28 cellular contexts compared by ENCODE assay signal in the genomic region with DNA sequence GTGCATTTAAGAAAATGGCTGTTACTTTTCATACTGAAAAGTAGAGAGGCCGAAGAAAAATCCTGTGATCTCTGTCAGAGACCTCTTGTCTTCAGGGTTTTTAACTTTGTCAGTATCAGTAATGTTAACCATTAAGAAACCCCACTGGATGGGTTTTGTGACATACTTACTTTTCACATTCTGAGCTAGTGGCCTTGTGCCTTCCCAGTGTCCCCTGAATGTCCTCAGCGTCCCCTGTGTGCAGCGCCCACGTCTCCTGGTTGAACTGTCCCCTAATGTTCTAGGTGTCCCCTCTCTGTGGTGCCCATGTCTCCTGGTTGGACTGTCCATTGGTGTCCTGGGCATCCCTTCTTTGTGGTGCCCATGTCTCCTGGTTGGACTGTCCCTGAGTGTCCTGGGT. TPM values are rescaled to one million over a fixed set of nuclear protein-coding genes. Genes with fewer than 3 reads are reported as not detected.
DNase-seq lines count a peak whose midpoint lies in the region; ATAC-seq, FAIRE-seq and TF ChIP-seq lines count a peak whose summit lies in the region.
"Had no signal": no experiment of that assay in that cellular context is flagged by ENCODE, and none has a peak within 500 bp of the region (broad histone marks: within the 10 kb centered on the region; RNA-seq: fewer than 3 reads in every experiment).

No MANE protein-coding gene starts in this region.

- H3K27me3 Mint-ChIP-seq in T-helper 1 cell treated with Interleukin-12 subunit alpha and Interleukin-12 subunit beta and Interleukin-4 antibody, amounts not matched to agents 30 μg/mL and 1 μg/mL, for 36 hours (ENCODE audit: low read depth), result no peaks in the 10 kb centered on the region
- no peaks in the 10 kb centered on the region for H3K27me3 Mint-ChIP-seq in MCF 10A (ENCODE audit: insufficient read depth, unreplicated experiment)
- H3K27me3 Mint-ChIP-seq in activated naive CD8-positive, alpha-beta T cell treated with anti-CD3 and anti-CD28 coated beads, Interleukin-2, amount 50 U/mL, for 24 hours, result no peaks in the 10 kb centered on the region

- CTCF ChIA-PET in RWPE1 (lab: Yijun Ruan, JAX), result no interaction called here
- CTCF ChIA-PET in MCF 10A (lab: Yijun Ruan, JAX), result no interaction called here

- H3K36me3 ChIP-seq in right lobe of liver, result no peaks in the 10 kb centered on the region
- no peaks in the 10 kb centered on the region for H3K36me3 ChIP-seq in small intestine (ENCODE audit: control insufficient read depth in 2 of 2, insufficient read depth in 2 of 2, low read length in 2 of 2)

- FAIRE-seq in small intestine (lab: Jason Lieb, UNC), result no peak
- FAIRE-seq: colon, G401.6, TTC549 had no signal

- POLR2A ChIA-PET in RWPE1 (lab: Yijun Ruan, JAX; ENCODE audit: low non-redundant PET) (no interaction called here), MCF 10A (lab: Yijun Ruan, JAX) (no interaction called here)

- DNase-seq in T-helper 1 cell (no peak), RWPE1 (ENCODE audit: low spot score) (no peak), right lobe of liver (no peak), small intestine (no peak), NCI-H2171 treated with DMSO at 0.1 percent for 48 hours (lab: John Stamatoyannopoulos, UW) (no peak), MCF 10A (ENCODE audit: unreplicated experiment) (no peak)
- no peak for DNase-seq in activated naive CD8-positive, alpha-beta T cell treated with anti-CD3 and anti-CD28 coated beads, Interleukin-2, amount 50 U/mL, for 24 hours
- DNase-seq: activated CD8-positive, alpha-beta T cell treated with anti-CD3 and anti-CD28 coated beads, Interleukin-2, amount 10 ng/mL, durations not matched to agents 7 days and 5 days; activated effector memory CD4-positive, alpha-beta T cell treated with Interleukin-2 at 50 U/mL for 16 hours; activated T-cell treated with anti-CD3 and anti-CD28 coated beads for 4 hours; body of pancreas; CD8-positive, alpha-beta T cell; DMS153; NCI-H1436; NCI-H2107; NCI-H446 treated with DMSO at 0.1 percent for 48 hours; occipital lobe; SHP77; stimulated activated CD4-positive, alpha-beta T cell treated with anti-CD3 and anti-CD28 coated beads, Interleukin-4, amount 100 ng/mL, for 4 hours; stimulated activated naive CD4-positive, alpha-beta T cell; testis had no signal

- H3K4me3 ChIP-seq in right lobe of liver, result no peak overlapping the region
- H3K4me3 ChIP-seq in small intestine (ENCODE audit: low read depth in 1 of 2, low read length in 2 of 2), result no peak overlapping the region
- H3K4me3 ChIP-seq: body of pancreas, GM23338, testis had no signal

- H3K27ac Mint-ChIP-seq in T-helper 1 cell treated with Interleukin-12 subunit alpha and Interleukin-12 subunit beta and Interleukin-4 antibody, amounts not matched to agents 30 μg/mL and 1 μg/mL, for 36 hours, result peak overlapping the region; percentile 26
- H3K27ac Mint-ChIP-seq in MCF 10A (ENCODE audit: low read depth, unreplicated experiment), result no peak overlapping the region
- no peak overlapping the region for H3K27ac Mint-ChIP-seq in activated naive CD8-positive, alpha-beta T cell treated with anti-CD3 and anti-CD28 coated beads, Interleukin-2, amount 50 U/mL, for 24 hours
- H3K27ac Mint-ChIP-seq: GM23338 had no signal

- TF ChIP-seq CTCF in RWPE1 (conservative IDR thresholded peaks at IDR 0.05; ENCODE audit: low read depth) (no peak), right lobe of liver (IDR thresholded peaks at IDR 0.05) (no peak), MCF 10A (IDR thresholded peaks at IDR 0.05; ENCODE audit: unreplicated experiment) (no peak)

- intact Hi-C loops in right lobe of liver (cut with DNase I), result no loop called here
- intact Hi-C loops in MCF 10A (cut with micrococcal nuclease), result no loop called here

- H3K9me3 Mint-ChIP-seq in T-helper 1 cell treated with Interleukin-12 subunit alpha and Interleukin-12 subunit beta and Interleukin-4 antibody, amounts not matched to agents 30 μg/mL and 1 μg/mL, for 36 hours, result no peaks in the 10 kb centered on the region
- no peaks in the 10 kb centered on the region for H3K9me3 Mint-ChIP-seq in MCF 10A (ENCODE audit: unreplicated experiment)
- H3K9me3 Mint-ChIP-seq in activated naive CD8-positive, alpha-beta T cell treated with anti-CD3 and anti-CD28 coated beads, Interleukin-2, amount 50 U/mL, for 24 hours, result no peaks in the 10 kb centered on the region
- H3K9me3 Mint-ChIP-seq: CD8-positive, alpha-beta T cell had no signal

- peaks cover 13% of the 10 kb centered on the region for H3K36me3 Mint-ChIP-seq in T-helper 1 cell treated with Interleukin-12 subunit alpha and Interleukin-12 subunit beta and Interleukin-4 antibody, amounts not matched to agents 30 μg/mL and 1 μg/mL, for 36 hours (ENCODE audit: low read depth)
- peaks cover 13% of the 10 kb centered on the region for H3K36me3 Mint-ChIP-seq in MCF 10A (ENCODE audit: insufficient read depth, unreplicated experiment)
- peaks cover 3% of the 10 kb centered on the region for H3K36me3 Mint-ChIP-seq in activated naive CD8-positive, alpha-beta T cell treated with anti-CD3 and anti-CD28 coated beads, Interleukin-2, amount 50 U/mL, for 24 hours (ENCODE audit: low read depth)

- no peak for ATAC-seq in right lobe of liver
- no peak for ATAC-seq in activated naive CD8-positive, alpha-beta T cell treated with anti-CD3 and anti-CD28 coated beads, Interleukin-2, amount 50 U/mL, for 24 hours
- ATAC-seq: activated CD4-positive, CD25-positive, alpha-beta regulatory T cell treated with anti-CD3 and anti-CD28 coated beads, Interleukin-2, amount 50 U/mL, for 24 hours; activated CD8-positive, alpha-beta T cell treated with anti-CD3 and anti-CD28 coated beads, Interleukin-2, amount 10 ng/mL, durations not matched to agents 7 days and 5 days; body of pancreas; CD8-positive, alpha-beta T cell; GM23338 had no signal

- H3K9me3 ChIP-seq in right lobe of liver (no peaks in the 10 kb centered on the region), small intestine (ENCODE audit: control insufficient read depth, low read depth) (no peaks in the 10 kb centered on the region)
- H3K9me3 ChIP-seq: body of pancreas, testis had no signal

- H3K27ac ChIP-seq in RWPE1 (peak overlapping the region; percentile 93), right lobe of liver (peak overlapping the region in 2 of 3 donors; percentile 2 to 12), small intestine (ENCODE audit: low read depth in 1 of 2, low read length in 1 of 2) (peak overlapping the region; percentile 73)
- H3K27ac ChIP-seq: 22Rv1, body of pancreas had no signal

- H3K4me1 ChIP-seq in right lobe of liver (peaks cover 0 to 12% (median 5%) of the 10 kb centered on the region in 4 donors), small intestine (ENCODE audit: control insufficient read depth in 2 of 2, insufficient read depth in 1 of 2, low read depth in 1 of 2, low read length in 1 of 2) (peaks cover 0 to 10% of the 10 kb centered on the region in 2 donors)

- no peak for TF ChIP-seq POLR2A in right lobe of liver (IDR thresholded peaks at IDR 0.05)

- H3K4me3 Mint-ChIP-seq in T-helper 1 cell treated with Interleukin-12 subunit alpha and Interleukin-12 subunit beta and Interleukin-4 antibody, amounts not matched to agents 30 μg/mL and 1 μg/mL, for 36 hours, result no peak overlapping the region
- H3K4me3 Mint-ChIP-seq in MCF 10A (ENCODE audit: unreplicated experiment), result no peak overlapping the region
- no peak overlapping the region for H3K4me3 Mint-ChIP-seq in activated naive CD8-positive, alpha-beta T cell treated with anti-CD3 and anti-CD28 coated beads, Interleukin-2, amount 50 U/mL, for 24 hours
- H3K4me3 Mint-ChIP-seq: activated CD8-positive, alpha-beta T cell treated with anti-CD3 and anti-CD28 coated beads, Interleukin-2, amount 10 ng/mL, durations not matched to agents 7 days and 5 days; GM23338 had no signal

- H3K27me3 ChIP-seq in right lobe of liver (no peaks in the 10 kb centered on the region), small intestine (ENCODE audit: control insufficient read depth in 2 of 2, insufficient read depth in 2 of 2, low read length in 2 of 2) (no peaks in the 10 kb centered on the region)
- H3K27me3 ChIP-seq: body of pancreas, testis had no signal

- 100% methylated on average over 4 of the region's 4 CpGs for WGBS in right lobe of liver (ENCODE audit: insufficient coverage, low coverage, low lambda C conversion rate, missing lambda C conversion rate)
- 94 to 99% (median 98%) methylated on average over 4 of the region's 4 CpGs for WGBS in small intestine, 3 donors

- H3K4me1 Mint-ChIP-seq in T-helper 1 cell treated with Interleukin-12 subunit alpha and Interleukin-12 subunit beta and Interleukin-4 antibody, amounts not matched to agents 30 μg/mL and 1 μg/mL, for 36 hours (ENCODE audit: low read depth), result peaks cover 41% of the 10 kb centered on the region
- H3K4me1 Mint-ChIP-seq in MCF 10A (ENCODE audit: insufficient read depth, unreplicated experiment), result peaks cover 11% of the 10 kb centered on the region
- H3K4me1 Mint-ChIP-seq in activated naive CD8-positive, alpha-beta T cell treated with anti-CD3 and anti-CD28 coated beads, Interleukin-2, amount 50 U/mL, for 24 hours, result peaks cover 38% of the 10 kb centered on the region

- BruUV-seq in MCF 10A (replicated peaks; lab: Mats Ljungman, UMichigan), result no TSS peak

RNA-seq across cellular contexts. Expression of gene DYNC2I1, which starts 9.6 kb away (rescaled TPM):
- total RNA-seq in right lobe of liver, result 1 to 10 TPM; 3.5 to 6.6 (median 4.6) TPM
- polyA plus RNA-seq in small intestine, result 10 to 100 TPM in 2 of 3 donors, 1 to 10 TPM in 1; 7.0 to 49.6 (median 33.8) TPM
- 14.4 and 16.5 TPM in 2 replicates for total RNA-seq in MCF 10A (2022)

RNA-seq across cellular contexts. Expression of gene ESYT2, which starts 36.7 kb away (rescaled TPM):
- 10 to 100 TPM; 19.7 to 28.7 (median 24.2) TPM for total RNA-seq in right lobe of liver
- polyA plus RNA-seq in small intestine, result 10 to 100 TPM in 2 of 3 donors, 1 to 10 TPM in 1; 10.0 to 28.9 (median 13.6) TPM
- 74.1 and 78.6 TPM in 2 replicates for total RNA-seq in MCF 10A (2022)

Comparison
In these comparisons a context has a peak if more than half of its experiments do, and no peak if none do; other contexts are left out.
1. H3K27ac ChIP-seq: peak in every context shown above with its lines; median percentile 93 in RWPE1; 73 in small intestine; 7 in right lobe of liver.